8 cellular contexts compared by ENCODE assay signal in the genomic region with DNA sequence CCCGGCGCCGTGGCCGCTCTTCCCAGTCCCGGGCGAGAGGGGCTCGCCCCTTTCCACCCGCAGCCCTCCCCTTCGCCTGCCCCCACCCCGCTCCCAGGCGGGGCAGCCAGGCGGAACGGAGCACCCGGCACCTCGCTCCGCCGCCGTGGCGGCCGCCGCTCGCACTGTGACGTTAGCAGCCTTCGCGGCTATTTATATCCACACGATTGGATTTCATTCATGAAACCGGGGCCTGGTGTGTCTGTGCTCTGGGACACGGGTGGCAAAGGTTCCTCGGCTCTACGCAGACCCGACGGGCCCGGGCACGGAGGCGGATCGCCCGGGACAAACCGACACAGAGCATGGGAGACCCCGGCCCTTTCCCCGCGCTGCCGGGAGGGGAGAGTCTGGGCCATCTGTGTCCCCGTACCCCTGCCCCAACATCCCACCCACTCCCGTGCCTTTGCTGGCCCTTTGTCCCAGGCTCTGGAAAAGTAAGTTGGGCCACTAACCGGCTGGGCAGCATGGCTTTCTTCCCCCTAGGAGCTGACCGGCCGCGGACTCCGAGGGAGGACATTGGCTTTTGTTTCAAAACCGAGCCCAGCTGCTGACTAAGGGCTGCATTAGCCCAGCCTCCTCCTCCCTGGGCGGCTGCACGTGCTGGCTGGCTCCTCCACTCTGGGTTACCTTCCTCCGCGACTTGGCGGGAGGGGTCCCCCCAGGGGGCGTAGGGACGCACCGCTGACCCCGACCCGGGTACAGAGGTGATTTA. TPM values are rescaled to one million over a fixed set of nuclear protein-coding genes. Genes with fewer than 3 reads are reported as not detected.
DNase-seq lines count a peak whose midpoint lies in the region; ATAC-seq and FAIRE-seq lines count a peak whose summit lies in the region.

TSS of gene RHOBTB1 (minus strand) at position 27 of the 751 bp plus-strand sequence. CDS start 32,643 bp downstream, outside the sequence.

- no peaks in the 10 kb centered on the region for H3K9me3 ChIP-seq in small intestine (ENCODE audit: control insufficient read depth, low read depth)

- DNase-seq in Daoy (ENCODE audit: low read depth) (peak; percentile 74), Kasumi-1 (lab: John Stamatoyannopoulos, UW) (peak; percentile 55 to 79), dermis blood vessel endothelial cell (peak; percentile 86), kidney glomerular epithelial cell (lab: John Stamatoyannopoulos, UW) (peak; percentile 43), small intestine (peak; percentile 66), GM19239 (ENCODE audit: insufficient read length, low spot score) (no peak)

- ATAC-seq in GM21717 (IDR thresholded peaks at IDR 0.05; ENCODE audit: unreplicated experiment), result peak; percentile 51

- H3K4me1 Mint-ChIP-seq in T-helper 1 cell treated with Interleukin-12 subunit alpha and Interleukin-12 subunit beta and Interleukin-4 antibody, amounts not matched to agents 30 μg/mL and 1 μg/mL, for 36 hours (ENCODE audit: low read depth), result peaks cover 11% of the 10 kb centered on the region

- FAIRE-seq in small intestine (lab: Jason Lieb, UNC) (no peak), GM19239 (lab: Jason Lieb, UNC) (no peak)

- H3K27ac ChIP-seq in small intestine (ENCODE audit: low read depth in 1 of 2, low read length in 1 of 2), result peak within 1 kb of the TSS; percentile 76 to 96

- H3K36me3 Mint-ChIP-seq in T-helper 1 cell treated with Interleukin-12 subunit alpha and Interleukin-12 subunit beta and Interleukin-4 antibody, amounts not matched to agents 30 μg/mL and 1 μg/mL, for 36 hours (ENCODE audit: low read depth), result peaks cover 2% of the 10 kb centered on the region

- peak within 1 kb of the TSS; percentile 59 for H3K27ac Mint-ChIP-seq in T-helper 1 cell treated with Interleukin-12 subunit alpha and Interleukin-12 subunit beta and Interleukin-4 antibody, amounts not matched to agents 30 μg/mL and 1 μg/mL, for 36 hours

- peak within 1 kb of the TSS; percentile 56 to 75 for H3K4me3 ChIP-seq in small intestine (ENCODE audit: low read depth in 1 of 2, low read length in 2 of 2)

- H3K4me1 ChIP-seq in small intestine (ENCODE audit: control insufficient read depth in 2 of 2, insufficient read depth in 1 of 2, low read depth in 1 of 2, low read length in 1 of 2), result peaks cover 0 to 5% of the 10 kb centered on the region in 2 donors

- no peaks in the 10 kb centered on the region for H3K9me3 Mint-ChIP-seq in T-helper 1 cell treated with Interleukin-12 subunit alpha and Interleukin-12 subunit beta and Interleukin-4 antibody, amounts not matched to agents 30 μg/mL and 1 μg/mL, for 36 hours

- H3K4me3 Mint-ChIP-seq in T-helper 1 cell treated with Interleukin-12 subunit alpha and Interleukin-12 subunit beta and Interleukin-4 antibody, amounts not matched to agents 30 μg/mL and 1 μg/mL, for 36 hours, result peak within 1 kb of the TSS; percentile 76

- peaks cover 89% of the 10 kb centered on the region for H3K27me3 Mint-ChIP-seq in T-helper 1 cell treated with Interleukin-12 subunit alpha and Interleukin-12 subunit beta and Interleukin-4 antibody, amounts not matched to agents 30 μg/mL and 1 μg/mL, for 36 hours (ENCODE audit: low read depth)

- H3K36me3 ChIP-seq in small intestine (ENCODE audit: control insufficient read depth in 2 of 2, insufficient read depth in 2 of 2, low read length in 2 of 2), result no peaks in the 10 kb centered on the region

- no peaks in the 10 kb centered on the region for H3K27me3 ChIP-seq in small intestine (ENCODE audit: control insufficient read depth in 2 of 2, insufficient read depth in 2 of 2, low read length in 2 of 2)

- 0 to 3% (median 1%) methylated on average over 49 to 60 of the region's 60 CpGs for WGBS in small intestine, 3 donors

RNA-seq across cellular contexts. Expression of gene RHOBTB1, which starts in this region (rescaled TPM):
- total RNA-seq in Daoy (2014; rRNA removed; shearing (Covaris generic)), result 4.2 and 5.6 TPM in 2 replicates
- 38.6 and 45.6 TPM in 2 replicates for total RNA-seq in dermis blood vessel endothelial cell
- polyA plus RNA-seq in small intestine, result 1 to 10 TPM; 2.0 to 6.8 (median 3.3) TPM
